9 cellular contexts compared by ENCODE assay signal in genomic region chr2:164142755-164143154, GRCh38.
"Had no signal": no experiment of that assay in that cellular context is flagged by ENCODE, and none has a peak within 500 bp of the region (broad histone marks: within the 10 kb centered on the region; RNA-seq: fewer than 3 reads in every experiment).

No MANE protein-coding gene starts in this region.

- FAIRE-seq: HepG2, HTR-8/SVneo, K562 had no signal

- H3K27ac ChIP-seq: HL-60, KMS-11 had no signal

- H3K9me3 Mint-ChIP-seq: IgD-negative memory B cell had no signal

- ATAC-seq: HepG2, K562 had no signal

- H3K36me3 Mint-ChIP-seq: IgD-negative memory B cell had no signal

- H3K4me3 Mint-ChIP-seq: IgD-negative memory B cell had no signal

- H3K4me3 ChIP-seq: K562 had no signal

- DNase-seq: IMR-90, KBM-7, KG1 had no signal

- H3K4me2 ChIP-seq: KMS-11 had no signal

- H3K27ac Mint-ChIP-seq: IgD-negative memory B cell had no signal

- H3K27me3 Mint-ChIP-seq: IgD-negative memory B cell had no signal
